In the genomic region with DNA sequence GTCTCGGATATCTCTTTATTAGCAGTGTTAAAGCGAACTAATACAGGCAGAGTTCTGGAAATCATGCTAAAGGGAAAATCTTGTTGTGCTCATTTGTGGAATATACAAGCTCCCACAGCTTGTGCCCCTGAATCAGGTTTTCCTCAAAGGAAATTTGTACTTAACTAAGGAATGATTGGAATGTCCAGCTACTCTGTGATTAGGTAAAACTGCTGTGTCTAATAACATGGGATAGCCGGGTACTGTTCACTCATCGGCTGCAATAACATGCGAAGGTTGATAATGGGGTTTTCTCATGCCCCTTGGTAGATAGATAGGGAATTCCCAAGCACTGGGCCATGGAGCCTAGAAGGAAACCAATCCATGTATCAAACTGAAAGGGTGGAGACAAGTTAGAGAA, we compare ENCODE assay signal across 1 cellular context.
TF ChIP-seq lines count a peak whose summit lies in the region.

No MANE protein-coding gene starts in this region.

TF ChIP-seq in WTC11, 78 proteins besides CTCF, POLR2A, EP300 and RAD21 (continued from another document):
- TF ChIP-seq, protein P1, sequence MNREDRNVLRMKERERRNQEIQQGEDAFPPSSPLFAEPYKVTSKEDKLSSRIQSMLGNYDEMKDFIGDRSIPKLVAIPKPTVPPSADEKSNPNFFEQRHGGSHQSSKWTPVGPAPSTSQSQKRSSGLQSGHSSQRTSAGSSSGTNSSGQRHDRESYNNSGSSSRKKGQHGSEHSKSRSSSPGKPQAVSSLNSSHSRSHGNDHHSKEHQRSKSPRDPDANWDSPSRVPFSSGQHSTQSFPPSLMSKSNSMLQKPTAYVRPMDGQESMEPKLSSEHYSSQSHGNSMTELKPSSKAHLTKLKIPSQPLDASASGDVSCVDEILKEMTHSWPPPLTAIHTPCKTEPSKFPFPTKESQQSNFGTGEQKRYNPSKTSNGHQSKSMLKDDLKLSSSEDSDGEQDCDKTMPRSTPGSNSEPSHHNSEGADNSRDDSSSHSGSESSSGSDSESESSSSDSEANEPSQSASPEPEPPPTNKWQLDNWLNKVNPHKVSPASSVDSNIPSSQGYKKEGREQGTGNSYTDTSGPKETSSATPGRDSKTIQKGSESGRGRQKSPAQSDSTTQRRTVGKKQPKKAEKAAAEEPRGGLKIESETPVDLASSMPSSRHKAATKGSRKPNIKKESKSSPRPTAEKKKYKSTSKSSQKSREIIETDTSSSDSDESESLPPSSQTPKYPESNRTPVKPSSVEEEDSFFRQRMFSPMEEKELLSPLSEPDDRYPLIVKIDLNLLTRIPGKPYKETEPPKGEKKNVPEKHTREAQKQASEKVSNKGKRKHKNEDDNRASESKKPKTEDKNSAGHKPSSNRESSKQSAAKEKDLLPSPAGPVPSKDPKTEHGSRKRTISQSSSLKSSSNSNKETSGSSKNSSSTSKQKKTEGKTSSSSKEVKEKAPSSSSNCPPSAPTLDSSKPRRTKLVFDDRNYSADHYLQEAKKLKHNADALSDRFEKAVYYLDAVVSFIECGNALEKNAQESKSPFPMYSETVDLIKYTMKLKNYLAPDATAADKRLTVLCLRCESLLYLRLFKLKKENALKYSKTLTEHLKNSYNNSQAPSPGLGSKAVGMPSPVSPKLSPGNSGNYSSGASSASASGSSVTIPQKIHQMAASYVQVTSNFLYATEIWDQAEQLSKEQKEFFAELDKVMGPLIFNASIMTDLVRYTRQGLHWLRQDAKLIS (CRISPR knock-in tag; IDR thresholded peaks at IDR 0.05; ENCODE audit: borderline replicate concordance), result no peak
- TF ChIP-seq, protein P2, sequence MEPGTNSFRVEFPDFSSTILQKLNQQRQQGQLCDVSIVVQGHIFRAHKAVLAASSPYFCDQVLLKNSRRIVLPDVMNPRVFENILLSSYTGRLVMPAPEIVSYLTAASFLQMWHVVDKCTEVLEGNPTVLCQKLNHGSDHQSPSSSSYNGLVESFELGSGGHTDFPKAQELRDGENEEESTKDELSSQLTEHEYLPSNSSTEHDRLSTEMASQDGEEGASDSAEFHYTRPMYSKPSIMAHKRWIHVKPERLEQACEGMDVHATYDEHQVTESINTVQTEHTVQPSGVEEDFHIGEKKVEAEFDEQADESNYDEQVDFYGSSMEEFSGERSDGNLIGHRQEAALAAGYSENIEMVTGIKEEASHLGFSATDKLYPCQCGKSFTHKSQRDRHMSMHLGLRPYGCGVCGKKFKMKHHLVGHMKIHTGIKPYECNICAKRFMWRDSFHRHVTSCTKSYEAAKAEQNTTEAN (CRISPR knock-in tag; IDR thresholded peaks at IDR 0.05), result no peak
- TF ChIP-seq, protein P3, sequence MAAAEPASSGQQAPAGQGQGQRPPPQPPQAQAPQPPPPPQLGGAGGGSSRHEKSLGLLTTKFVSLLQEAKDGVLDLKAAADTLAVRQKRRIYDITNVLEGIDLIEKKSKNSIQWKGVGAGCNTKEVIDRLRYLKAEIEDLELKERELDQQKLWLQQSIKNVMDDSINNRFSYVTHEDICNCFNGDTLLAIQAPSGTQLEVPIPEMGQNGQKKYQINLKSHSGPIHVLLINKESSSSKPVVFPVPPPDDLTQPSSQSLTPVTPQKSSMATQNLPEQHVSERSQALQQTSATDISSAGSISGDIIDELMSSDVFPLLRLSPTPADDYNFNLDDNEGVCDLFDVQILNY (CRISPR knock-in tag; IDR thresholded peaks at IDR 0.05), result no peak
- TF ChIP-seq ZNF671 (CRISPR knock-in tag; IDR thresholded peaks at IDR 0.05) (no peak), PRRX2 (CRISPR knock-in tag; IDR thresholded peaks at IDR 0.05) (no peak), CBFB (CRISPR knock-in tag; IDR thresholded peaks at IDR 0.05; ENCODE audit: low read depth) (no peak), HMGA2 (CRISPR knock-in tag; IDR thresholded peaks at IDR 0.05) (no peak), OVOL2 (CRISPR knock-in tag; IDR thresholded peaks at IDR 0.05; ENCODE audit: borderline replicate concordance) (no peak), FOXJ3 (CRISPR knock-in tag; IDR thresholded peaks at IDR 0.05; ENCODE audit: borderline replicate concordance) (no peak)
- TF ChIP-seq, protein P4, sequence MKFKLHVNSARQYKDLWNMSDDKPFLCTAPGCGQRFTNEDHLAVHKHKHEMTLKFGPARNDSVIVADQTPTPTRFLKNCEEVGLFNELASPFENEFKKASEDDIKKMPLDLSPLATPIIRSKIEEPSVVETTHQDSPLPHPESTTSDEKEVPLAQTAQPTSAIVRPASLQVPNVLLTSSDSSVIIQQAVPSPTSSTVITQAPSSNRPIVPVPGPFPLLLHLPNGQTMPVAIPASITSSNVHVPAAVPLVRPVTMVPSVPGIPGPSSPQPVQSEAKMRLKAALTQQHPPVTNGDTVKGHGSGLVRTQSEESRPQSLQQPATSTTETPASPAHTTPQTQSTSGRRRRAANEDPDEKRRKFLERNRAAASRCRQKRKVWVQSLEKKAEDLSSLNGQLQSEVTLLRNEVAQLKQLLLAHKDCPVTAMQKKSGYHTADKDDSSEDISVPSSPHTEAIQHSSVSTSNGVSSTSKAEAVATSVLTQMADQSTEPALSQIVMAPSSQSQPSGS (CRISPR knock-in tag; IDR thresholded peaks at IDR 0.05; ENCODE audit: borderline replicate concordance, low read depth), result no peak
- TF ChIP-seq, protein P5, sequence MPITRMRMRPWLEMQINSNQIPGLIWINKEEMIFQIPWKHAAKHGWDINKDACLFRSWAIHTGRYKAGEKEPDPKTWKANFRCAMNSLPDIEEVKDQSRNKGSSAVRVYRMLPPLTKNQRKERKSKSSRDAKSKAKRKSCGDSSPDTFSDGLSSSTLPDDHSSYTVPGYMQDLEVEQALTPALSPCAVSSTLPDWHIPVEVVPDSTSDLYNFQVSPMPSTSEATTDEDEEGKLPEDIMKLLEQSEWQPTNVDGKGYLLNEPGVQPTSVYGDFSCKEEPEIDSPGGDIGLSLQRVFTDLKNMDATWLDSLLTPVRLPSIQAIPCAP (CRISPR knock-in tag; IDR thresholded peaks at IDR 0.05), result no peak
- TF ChIP-seq, protein P6, sequence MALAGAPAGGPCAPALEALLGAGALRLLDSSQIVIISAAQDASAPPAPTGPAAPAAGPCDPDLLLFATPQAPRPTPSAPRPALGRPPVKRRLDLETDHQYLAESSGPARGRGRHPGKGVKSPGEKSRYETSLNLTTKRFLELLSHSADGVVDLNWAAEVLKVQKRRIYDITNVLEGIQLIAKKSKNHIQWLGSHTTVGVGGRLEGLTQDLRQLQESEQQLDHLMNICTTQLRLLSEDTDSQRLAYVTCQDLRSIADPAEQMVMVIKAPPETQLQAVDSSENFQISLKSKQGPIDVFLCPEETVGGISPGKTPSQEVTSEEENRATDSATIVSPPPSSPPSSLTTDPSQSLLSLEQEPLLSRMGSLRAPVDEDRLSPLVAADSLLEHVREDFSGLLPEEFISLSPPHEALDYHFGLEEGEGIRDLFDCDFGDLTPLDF (CRISPR knock-in tag; IDR thresholded peaks at IDR 0.05), result no peak
